Comparison of ENCODE assay signal across 9 cellular contexts in the genomic region with DNA sequence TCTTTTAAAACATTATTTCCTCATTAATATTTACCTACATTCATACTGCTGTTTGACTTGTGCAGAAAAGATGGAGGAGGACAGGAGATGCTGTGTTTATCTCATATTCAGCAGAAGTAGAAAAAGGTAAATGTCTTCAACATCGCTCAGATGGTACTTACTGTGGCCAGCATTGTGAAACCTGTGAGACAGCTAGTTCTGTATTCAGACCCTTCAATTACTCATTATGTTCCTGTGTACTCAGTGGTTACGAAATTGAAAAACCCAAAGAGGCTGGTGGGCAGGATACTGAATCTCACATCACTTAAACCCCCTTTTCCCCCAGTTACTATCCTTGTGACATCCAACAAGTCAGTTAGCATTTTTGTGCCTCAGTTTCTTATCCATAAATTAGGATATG.
DNase-seq lines count a peak whose midpoint lies in the region; ATAC-seq and FAIRE-seq lines count a peak whose summit lies in the region.
"Had no signal": no experiment of that assay in that cellular context is flagged by ENCODE, and none has a peak within 500 bp of the region (broad histone marks: within the 10 kb centered on the region; RNA-seq: fewer than 3 reads in every experiment).

No MANE protein-coding gene starts in this region.

- ATAC-seq in GM19023 (IDR thresholded peaks at IDR 0.05; ENCODE audit: unreplicated experiment) (peak; percentile 98), HG02610 (IDR thresholded peaks at IDR 0.05; ENCODE audit: unreplicated experiment) (peak; percentile 99)

- DNase-seq in HT1080 (ENCODE audit: low read depth) (peak; percentile 18), kidney tubule cell (ENCODE audit: low spot score) (peak; percentile 27), RCC 7860 (ENCODE audit: low spot score) (no peak), H4 (ENCODE audit: low spot score) (no peak), cortex of kidney (lab: John Stamatoyannopoulos, UW) (no peak), NK-92 (lab: John Stamatoyannopoulos, UW; ENCODE audit: unreplicated experiment) (no peak)
- DNase-seq: NCI-H510A treated with DMSO at 0.1 percent for 48 hours had no signal

- FAIRE-seq in RCC 7860 (lab: Jason Lieb, UNC), result no peak

Comparison
In these comparisons a context has a peak if more than half of its experiments do, and no peak if none do; other contexts are left out.
1. DNase-seq: peak in HT1080 (single experiment) and kidney tubule cell (single experiment); none in RCC 7860 (single experiment), H4 (single experiment), cortex of kidney (single experiment) and NK-92 (single experiment).